ENCODE assay signal across 1 cellular context in genomic region chr1:59921248-59921899, GRCh38. TPM values are rescaled to one million over a fixed set of nuclear protein-coding genes. Genes with fewer than 3 reads are reported as not detected.
"Had no signal": no experiment of that assay in that cellular context is flagged by ENCODE, and none has a peak within 500 bp of the region (broad histone marks: within the 10 kb centered on the region; RNA-seq: fewer than 3 reads in every experiment).

No MANE protein-coding gene starts in this region.

RNA-seq across cellular contexts. Expression of gene CYP2J2, which starts 5.2 kb away (rescaled TPM):
- total RNA-seq: dermis blood vessel endothelial cell had no signal
